8 cellular contexts compared by ENCODE assay signal in the genomic region with DNA sequence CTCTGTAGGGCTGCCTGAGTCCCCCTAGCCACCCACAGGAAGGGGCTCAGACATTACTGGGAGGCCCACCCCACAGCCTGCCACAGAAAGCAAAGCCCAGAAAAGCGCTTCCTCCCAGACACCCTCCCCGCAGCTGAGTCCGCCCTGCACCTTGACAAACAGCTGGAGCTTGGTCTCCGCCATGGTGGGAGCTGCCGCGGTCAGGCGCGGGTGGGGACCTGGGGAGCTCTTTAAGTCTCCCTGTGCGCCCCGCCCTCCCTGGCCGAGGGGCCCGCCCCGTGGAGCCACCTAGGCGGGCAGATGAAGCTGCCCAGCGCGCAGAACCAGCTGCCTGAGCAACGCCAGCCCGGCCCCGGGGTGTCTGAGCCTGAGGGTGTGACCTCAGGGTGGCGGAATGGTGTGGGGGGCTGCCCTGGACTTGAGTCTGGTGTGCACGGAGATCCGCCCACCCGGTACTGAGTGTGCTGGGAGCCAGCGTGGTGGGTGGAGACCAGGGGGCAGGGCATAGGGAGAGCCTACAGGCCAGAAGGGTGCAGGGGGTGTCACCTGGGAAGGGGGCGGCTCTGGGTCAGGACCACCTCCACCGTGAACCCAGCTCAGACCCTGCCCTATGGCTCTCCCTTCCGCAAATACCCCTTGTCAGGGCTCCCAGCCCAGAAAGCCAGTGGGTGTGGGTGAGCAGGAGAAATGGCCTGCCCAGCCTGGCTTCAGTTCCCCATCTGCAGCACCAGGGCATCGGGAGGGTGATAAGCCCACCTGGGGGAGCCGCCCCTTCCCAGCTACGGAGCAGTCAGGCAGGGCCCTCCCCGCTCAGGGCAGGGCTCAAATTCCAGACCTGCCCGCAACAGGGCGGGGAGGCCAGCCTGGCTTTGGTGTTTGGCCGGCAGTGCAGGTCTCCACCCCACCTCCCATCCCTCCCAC. TPM values are rescaled to one million over a fixed set of nuclear protein-coding genes. Genes with fewer than 3 reads are reported as not detected.
DNase-seq lines count a peak whose midpoint lies in the region; ATAC-seq and TF ChIP-seq lines count a peak whose summit lies in the region.

A gene with protein sequence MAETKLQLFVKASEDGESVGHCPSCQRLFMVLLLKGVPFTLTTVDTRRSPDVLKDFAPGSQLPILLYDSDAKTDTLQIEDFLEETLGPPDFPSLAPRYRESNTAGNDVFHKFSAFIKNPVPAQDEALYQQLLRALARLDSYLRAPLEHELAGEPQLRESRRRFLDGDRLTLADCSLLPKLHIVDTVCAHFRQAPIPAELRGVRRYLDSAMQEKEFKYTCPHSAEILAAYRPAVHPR (minus strand): TSS at position 208 of the 921 bp plus-strand sequence. CDS start 25 bp downstream, at position 183.

- H4K20me1 ChIP-seq in osteoblast (ENCODE audit: insufficient read depth, low read length), result peaks cover 2% of the 10 kb centered on the region

- peak within 1 kb of the TSS; percentile 27 for H3K4me3 ChIP-seq in osteoblast (ENCODE audit: insufficient read depth, low read length)

- H3K79me2 ChIP-seq in osteoblast (ENCODE audit: insufficient read depth, low read length), result peaks cover 10% of the 10 kb centered on the region

- H3K36me3 Mint-ChIP-seq in chondrocyte (ENCODE audit: low read depth), result no peaks in the 10 kb centered on the region

- ATAC-seq in HG03469 (IDR thresholded peaks at IDR 0.05; ENCODE audit: unreplicated experiment) (no peak), GM21447 (IDR thresholded peaks at IDR 0.05; ENCODE audit: unreplicated experiment) (no peak)

- no peaks in the 10 kb centered on the region for H3K27me3 Mint-ChIP-seq in chondrocyte (ENCODE audit: low read depth)

- no peaks in the 10 kb centered on the region for H3K36me3 ChIP-seq in osteoblast (ENCODE audit: insufficient read depth, low read length)

- TF ChIP-seq CTCF in chondrocyte (IDR thresholded peaks at IDR 0.05) (no peak), osteoblast (IDR thresholded peaks at IDR 0.05; ENCODE audit: extremely low read depth, low read depth, low read length) (no peak)

- no peaks in the 10 kb centered on the region for H3K27me3 ChIP-seq in osteoblast (ENCODE audit: insufficient read depth, low read length)

- no peak within 1 kb of the TSS for H2AFZ ChIP-seq in osteoblast (ENCODE audit: low read length)

- no peak within 1 kb of the TSS for H3K27ac ChIP-seq in osteoblast (ENCODE audit: low read depth, low read length)

- H3K4me3 Mint-ChIP-seq in chondrocyte (ENCODE audit: unreplicated experiment), result no peak within 1 kb of the TSS

- no peaks in the 10 kb centered on the region for H3K9me3 Mint-ChIP-seq in chondrocyte (ENCODE audit: low read depth)

- H3K4me1 Mint-ChIP-seq in chondrocyte (ENCODE audit: low read depth), result peaks cover 62% of the 10 kb centered on the region

- peaks cover 47% of the 10 kb centered on the region for H3K4me1 ChIP-seq in osteoblast (ENCODE audit: insufficient read depth, low read length)

- DNase-seq in NCI-H1417 (lab: John Stamatoyannopoulos, UW) (peak; percentile 12 to 58 (median 34)), NCI-H1417 treated with DMSO at 0.1 percent for 48 hours (lab: John Stamatoyannopoulos, UW) (no peak), T-helper 1 cell (peak; percentile 13 to 55 (median 37)), chondrocyte (ENCODE audit: low spot score) (no peak), osteoblast (ENCODE audit: insufficient read length, low spot score, missing footprints) (no peak), T1000 (lab: John Stamatoyannopoulos, UW) (no peak)

- H3K4me2 ChIP-seq in osteoblast (ENCODE audit: insufficient read depth, low read length), result peak within 1 kb of the TSS; percentile 64

- peak within 1 kb of the TSS; percentile 54 for H3K27ac Mint-ChIP-seq in chondrocyte (ENCODE audit: unreplicated experiment)

- no peaks in the 10 kb centered on the region for H3K9me3 ChIP-seq in osteoblast (ENCODE audit: low read depth, low read length)

RNA-seq across cellular contexts. Expression of the gene that starts here (rescaled TPM):
- total RNA-seq in chondrocyte (4.9 to 5.5 TPM in 2 of 3 replicates, not detected in the other), osteoblast (1.5 and 2.5 TPM in 2 replicates)

Comparison
In these comparisons a context has a peak if more than half of its experiments do, and no peak if none do; other contexts are left out.
1. DNase-seq: peak in NCI-H1417 (3 of 3) and T-helper 1 cell (5 of 5); none in NCI-H1417 treated with DMSO at 0.1 percent for 48 hours (single experiment), chondrocyte (single experiment), osteoblast (single experiment) and T1000 (single experiment).